ENCODE assay signal across 15 cellular contexts in genomic region chr2:132582360-132582759, GRCh38.
DNase-seq lines count a peak whose midpoint lies in the region; ATAC-seq, FAIRE-seq and TF ChIP-seq lines count a peak whose summit lies in the region.
"Had no signal": no experiment of that assay in that cellular context is flagged by ENCODE, and none has a peak within 500 bp of the region (broad histone marks: within the 10 kb centered on the region; RNA-seq: fewer than 3 reads in every experiment).

No MANE protein-coding gene starts in this region.

- H3K27me3 ChIP-seq in right lobe of liver (no peaks in the 10 kb centered on the region), HepG2 (ENCODE audit: control insufficient read depth in 1 of 2, insufficient read depth in 2 of 2, low read length in 2 of 2) (no peaks in the 10 kb centered on the region), PC-3 (ENCODE audit: low read length) (no peaks in the 10 kb centered on the region), vagina (no peaks in the 10 kb centered on the region)

- H3K9me2 ChIP-seq in PC-3 (replicated peaks; ENCODE audit: low read length) = no peaks in the 10 kb centered on the region

- peak overlapping the region; percentile 12 for H3K4me3 Mint-ChIP-seq in glutamatergic neuron (ENCODE audit: unreplicated experiment)
- H3K4me3 Mint-ChIP-seq: activated B cell treated with CpG ODN at 0.5 μM for 24 hours had no signal

- H2AFZ ChIP-seq in HepG2 (ENCODE audit: low read length) (no peak overlapping the region), PC-3 (ENCODE audit: low read length) (no peak overlapping the region)
- H2AFZ ChIP-seq: parathyroid adenoma had no signal

- H3K27ac ChIP-seq in right lobe of liver = no peak overlapping the region
- no peak overlapping the region for H3K27ac ChIP-seq in HepG2 (ENCODE audit: extremely low read length, insufficient read depth, low read length)
- H3K27ac ChIP-seq in PC-3 (ENCODE audit: low read length) = no peak overlapping the region
- H3K27ac ChIP-seq in vagina = no peak overlapping the region
- H3K27ac ChIP-seq: parathyroid adenoma had no signal

- POLR2A ChIA-PET in HepG2 (lab: Yijun Ruan, JAX) = no interaction called here
- POLR2A ChIA-PET in PC-3 (lab: Charles Lee; ENCODE audit: unreplicated experiment) = no interaction called here

- H3K27ac Mint-ChIP-seq in glutamatergic neuron (ENCODE audit: unreplicated experiment) = peak overlapping the region; percentile 72
- H3K27ac Mint-ChIP-seq: activated B cell treated with CpG ODN at 0.5 μM for 24 hours had no signal

- H3K79me2 ChIP-seq in HepG2 (ENCODE audit: insufficient read depth, low read length) (no peaks in the 10 kb centered on the region), PC-3 (ENCODE audit: low read length) (peaks cover 58% of the 10 kb centered on the region)
- H3K79me2 ChIP-seq: parathyroid adenoma had no signal

- peaks cover 12% of the 10 kb centered on the region for H3K27me3 Mint-ChIP-seq in glutamatergic neuron (ENCODE audit: unreplicated experiment)
- H3K27me3 Mint-ChIP-seq: activated B cell treated with CpG ODN at 0.5 μM for 24 hours had no signal

- DNase-seq in right lobe of liver (no peak), HepG2 (ENCODE audit: low spot score) (no peak), PC-3 (peak; percentile 42), glutamatergic neuron (no peak), vagina (ENCODE audit: extremely low spot score in 2 of 2) (peak; percentile 64 to 84), T-helper 9 cell (no peak)
- no peak for DNase-seq in effector CD8-positive, alpha-beta T cell (lab: John Stamatoyannopoulos, UW)
- DNase-seq: activated B cell treated with CpG ODN at 0.5 μM for 24 hours; amygdala; hippocampal formation; NCI-H69; stimulated activated naive CD8-positive, alpha-beta T cell treated with anti-CD3 and anti-CD28 coated beads, Interleukin-15, Interleukin-2, amounts not matched to agents 100 U/mL and 50 U/mL, for 24 hours had no signal

- H3K4me2 ChIP-seq in HepG2 (ENCODE audit: low read depth, low read length) (no peak overlapping the region), PC-3 (ENCODE audit: low read length) (no peak overlapping the region)

- intact Hi-C loops in right lobe of liver (cut with DNase I) = no loop called here
- intact Hi-C loops in HepG2 (cut with micrococcal nuclease; ENCODE audit: unreplicated experiment) = no loop called here
- intact Hi-C loops in PC-3 (cut with micrococcal nuclease) = no loop called here
- intact Hi-C loops in vagina (cut with DNase I) = no loop called here

- ATAC-seq in right lobe of liver = peak; percentile 26 to 78 (median 54)
- no peak for ATAC-seq in HepG2
- peak; percentile 83 for ATAC-seq in PC-3
- ATAC-seq in GM19452 (IDR thresholded peaks at IDR 0.05; ENCODE audit: unreplicated experiment) = no peak
- ATAC-seq: stimulated activated naive CD8-positive, alpha-beta T cell treated with anti-CD3 and anti-CD28 coated beads, Interleukin-15, Interleukin-2, amounts not matched to agents 100 U/mL and 50 U/mL, for 24 hours had no signal

- no peaks in the 10 kb centered on the region for H3K36me3 ChIP-seq in right lobe of liver
- no peaks in the 10 kb centered on the region for H3K36me3 ChIP-seq in HepG2 (replicated peaks in 1 of 2; ENCODE audit: control insufficient read depth in 1 of 2, insufficient read depth in 2 of 2, low read length in 2 of 2)
- no peaks in the 10 kb centered on the region for H3K36me3 ChIP-seq in PC-3 (ENCODE audit: low read depth, low read length)
- H3K36me3 ChIP-seq in vagina = no peaks in the 10 kb centered on the region

- H3K4me1 Mint-ChIP-seq in glutamatergic neuron (ENCODE audit: low read depth, unreplicated experiment) = peaks cover 39% of the 10 kb centered on the region
- H3K4me1 Mint-ChIP-seq: activated B cell treated with CpG ODN at 0.5 μM for 24 hours had no signal

- in situ Hi-C loops in HepG2 (cut with HindIII; ENCODE audit: extremely low pct_ligation_motif_present, low pct_unique_long_range_greater_than_20kb) = no loop called here

- H3K4me1 ChIP-seq in right lobe of liver (peaks cover 0 to 7% (median 0%) of the 10 kb centered on the region in 4 donors), HepG2 (ENCODE audit: insufficient read depth, low read length) (no peaks in the 10 kb centered on the region), PC-3 (ENCODE audit: insufficient read depth, low read length) (peaks cover 10% of the 10 kb centered on the region; the same call in 1 of the 2 replicates), vagina (no peaks in the 10 kb centered on the region)
- H3K4me1 ChIP-seq: parathyroid adenoma had no signal

- H3K9me3 Mint-ChIP-seq in glutamatergic neuron (ENCODE audit: unreplicated experiment) = peaks cover 9% of the 10 kb centered on the region
- H3K9me3 Mint-ChIP-seq: activated B cell treated with CpG ODN at 0.5 μM for 24 hours had no signal

- no peaks in the 10 kb centered on the region for H4K20me1 ChIP-seq in HepG2 (ENCODE audit: insufficient read depth, low read length)
- peaks cover 7% of the 10 kb centered on the region; the same call in 1 of the 2 replicates for H4K20me1 ChIP-seq in PC-3 (ENCODE audit: low read length)

- no peak for TF ChIP-seq RAD21 in HepG2 (CRISPR knock-in tag; IDR thresholded peaks at IDR 0.05)

- TF ChIP-seq POLR2A in right lobe of liver (IDR thresholded peaks at IDR 0.05) (no peak), HepG2 (IDR thresholded peaks at IDR 0.05; ENCODE audit: insufficient read depth in 1 of 2, low read depth in 2 of 2, low read length in 2 of 2) (no peak), vagina (IDR thresholded peaks at IDR 0.05) (no peak)

- CTCF ChIA-PET in HepG2 (lab: Yijun Ruan, JAX; ENCODE audit: low intra/inter-chr PET ratio, low total read pairs) (no interaction called here), PC-3 (lab: Charles Lee) (no interaction called here)

- TF ChIP-seq EP300 in HepG2 (IDR thresholded peaks at IDR 0.05; ENCODE audit: low read depth in 2 of 2, low read length in 2 of 2) (no peak), HepG2 (CRISPR knock-in tag; IDR thresholded peaks at IDR 0.05; ENCODE audit: borderline replicate concordance) (no peak)

- BruUV-seq in HepG2 (replicated peaks; lab: Mats Ljungman, UMichigan) = no TSS peak
- no TSS peak for BruUV-seq in PC-3 (replicated peaks; lab: Mats Ljungman, UMichigan)

- H3K36me3 Mint-ChIP-seq in glutamatergic neuron (ENCODE audit: unreplicated experiment) = no peaks in the 10 kb centered on the region

- no CpG with 5 or more reads among the region's 1 CpG for WGBS in right lobe of liver (ENCODE audit: insufficient coverage, low coverage, low lambda C conversion rate, missing lambda C conversion rate)
- 29% methylated on average over 1 of the region's 1 CpG for WGBS in HepG2 (ENCODE audit: low lambda C conversion rate)

- H3K9ac ChIP-seq in HepG2 (ENCODE audit: insufficient read depth, low read depth, low read length) = no peak overlapping the region
- no peak overlapping the region for H3K9ac ChIP-seq in PC-3 (ENCODE audit: low read length)
- H3K9ac ChIP-seq: parathyroid adenoma had no signal

- TF ChIP-seq CTCF in right lobe of liver (IDR thresholded peaks at IDR 0.05) = no peak
- no peak for TF ChIP-seq CTCF in HepG2 (CRISPR knock-in tag; IDR thresholded peaks at IDR 0.05)
- TF ChIP-seq CTCF in PC-3 (conservative IDR thresholded peaks at IDR 0.05; ENCODE audit: low read depth, low read length) = no peak
- TF ChIP-seq CTCF in glutamatergic neuron (IDR thresholded peaks at IDR 0.05; ENCODE audit: partially characterized antibody, unreplicated experiment) = no peak
- TF ChIP-seq CTCF in vagina (IDR thresholded peaks at IDR 0.05) = no peak

- no peak for FAIRE-seq in HepG2 (lab: Jason Lieb, UNC)
- FAIRE-seq: endometrium had no signal

- H3K9me3 ChIP-seq in right lobe of liver (no peaks in the 10 kb centered on the region), HepG2 (ENCODE audit: low read length) (no peaks in the 10 kb centered on the region), PC-3 (ENCODE audit: low read length) (no peaks in the 10 kb centered on the region), vagina (no peaks in the 10 kb centered on the region)

- H3F3A ChIP-seq in PC-3 (ENCODE audit: low read length, unreplicated experiment) = no peaks in the 10 kb centered on the region

- no peak overlapping the region for H3K4me3 ChIP-seq in right lobe of liver
- H3K4me3 ChIP-seq in HepG2 (replicated peaks in 1 of 3; ENCODE audit: insufficient read depth in 1 of 3, low read depth in 2 of 3, low read length in 3 of 3) = no peak overlapping the region
- no peak overlapping the region for H3K4me3 ChIP-seq in PC-3 (ENCODE audit: low read length)
- H3K4me3 ChIP-seq in vagina = no peak overlapping the region

TF ChIP-seq in HepG2, 621 proteins besides CTCF, POLR2A, EP300 and RAD21:
- no peak for TF ChIP-seq ZBTB7B (CRISPR knock-in tag; IDR thresholded peaks at IDR 0.05)
- TF ChIP-seq SUZ12 (IDR thresholded peaks at IDR 0.05; ENCODE audit: low read depth, low read length) = no peak
- no peak for TF ChIP-seq ZNF180 (CRISPR knock-in tag; IDR thresholded peaks at IDR 0.05; ENCODE audit: borderline replicate concordance, low read depth)
- TF ChIP-seq SAP130 (CRISPR knock-in tag; IDR thresholded peaks at IDR 0.05; ENCODE audit: low read depth) = no peak

Comparison
In these comparisons a context has a peak if more than half of its experiments do, and no peak if none do; other contexts are left out.
1. ATAC-seq: peak in right lobe of liver (4 of 4) and PC-3 (single experiment); none in HepG2 (single experiment) and GM19452 (single experiment).
2. DNase-seq: peak in PC-3 (single experiment) and vagina (2 of 2); none in right lobe of liver (0 of 3), HepG2 (single experiment), glutamatergic neuron (single experiment), T-helper 9 cell (single experiment) and effector CD8-positive, alpha-beta T cell (single experiment).